11 cellular contexts compared by ENCODE assay signal in the genomic region with DNA sequence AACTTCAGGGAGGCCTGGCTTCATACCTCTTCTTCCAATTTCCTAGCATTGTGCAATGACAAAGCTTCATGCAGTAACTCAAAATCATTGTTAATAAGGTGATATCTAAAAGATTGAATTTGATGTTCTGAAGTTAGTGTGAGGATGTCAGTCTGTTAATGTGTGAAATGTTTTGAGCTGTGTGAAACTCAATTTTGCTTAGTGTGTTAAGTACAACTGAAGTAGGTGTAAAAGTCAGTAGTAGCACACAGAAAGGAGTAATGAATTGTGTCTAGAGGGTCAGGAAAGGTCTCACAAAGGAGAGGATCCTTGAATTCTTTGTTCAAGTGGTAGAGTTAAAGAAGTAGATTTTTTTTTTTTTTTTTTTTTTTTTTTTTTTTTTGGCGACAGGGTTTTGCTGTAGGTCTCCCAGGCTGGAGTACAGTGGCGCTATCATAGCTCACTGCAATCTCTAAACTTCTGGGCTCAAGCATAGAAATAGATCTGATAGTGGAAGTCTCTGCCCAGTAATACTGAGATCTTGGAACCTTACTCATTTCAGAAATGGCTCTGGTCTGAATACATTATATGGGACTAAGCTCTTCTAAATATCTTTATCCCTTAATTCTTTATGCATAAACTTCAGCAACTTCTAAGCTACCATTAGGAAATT.
A peak's percentile ranks its signal among the peaks of the same experiment; 100 is the strongest.
DNase-seq lines count a peak whose midpoint lies in the region; ATAC-seq and TF ChIP-seq lines count a peak whose summit lies in the region.
"Had no signal": no experiment of that assay in that cellular context is flagged by ENCODE, and none has a peak within 500 bp of the region (broad histone marks: within the 10 kb centered on the region; RNA-seq: fewer than 3 reads in every experiment).

No MANE protein-coding gene starts in this region.

- no peak for TF ChIP-seq CTCF in GM10266 (IDR thresholded peaks at IDR 0.05; ENCODE audit: control insufficient read depth, insufficient read depth, low read depth, missing control alignments)

- peak; percentile 83 to 86 for ATAC-seq in activated T-cell treated with anti-CD3 and anti-CD28 coated beads, Interleukin-2, amount 50 U/mL, for 72 hours (replicated peaks in 1 of 2)
- ATAC-seq in HG02623 (IDR thresholded peaks at IDR 0.05; ENCODE audit: unreplicated experiment) (peak; percentile 79), HG03520 (IDR thresholded peaks at IDR 0.05; ENCODE audit: unreplicated experiment) (peak; percentile 85)

- no peaks in the 10 kb centered on the region for H3K27me3 Mint-ChIP-seq in activated T-cell treated with anti-CD3 and anti-CD28 coated beads, Interleukin-2, amount 50 U/mL, for 72 hours (ENCODE audit: low read depth)
- H3K27me3 Mint-ChIP-seq in stimulated activated naive CD8-positive, alpha-beta T cell treated with anti-CD3 and anti-CD28 coated beads, Interleukin-15, Interleukin-2, amounts not matched to agents 100 ng/mL and 50 ng/mL, for 24 hours = no peaks in the 10 kb centered on the region
- H3K27me3 Mint-ChIP-seq: activated CD4-positive, alpha-beta T cell treated with anti-CD3 and anti-CD28 coated beads, Interleukin-2, amount 10 ng/mL, durations not matched to agents 7 days and 5 days had no signal

- H3K27ac Mint-ChIP-seq in activated T-cell treated with anti-CD3 and anti-CD28 coated beads, Interleukin-2, amount 50 U/mL, for 72 hours = no peak overlapping the region
- peak overlapping the region; percentile 59 for H3K27ac Mint-ChIP-seq in stimulated activated naive CD8-positive, alpha-beta T cell treated with anti-CD3 and anti-CD28 coated beads, Interleukin-15, Interleukin-2, amounts not matched to agents 100 ng/mL and 50 ng/mL, for 24 hours
- H3K27ac Mint-ChIP-seq: activated CD4-positive, alpha-beta T cell treated with anti-CD3 and anti-CD28 coated beads, Interleukin-2, amount 10 ng/mL, durations not matched to agents 7 days and 5 days had no signal

- H3K9me3 Mint-ChIP-seq in activated T-cell treated with anti-CD3 and anti-CD28 coated beads, Interleukin-2, amount 50 U/mL, for 72 hours = no peaks in the 10 kb centered on the region
- H3K9me3 Mint-ChIP-seq in stimulated activated naive CD8-positive, alpha-beta T cell treated with anti-CD3 and anti-CD28 coated beads, Interleukin-15, Interleukin-2, amounts not matched to agents 100 ng/mL and 50 ng/mL, for 24 hours = no peaks in the 10 kb centered on the region

- no peak for DNase-seq in activated T-cell treated with anti-CD3 and anti-CD28 coated beads, Interleukin-2, amount 50 U/mL, for 72 hours
- DNase-seq in activated T-cell treated with anti-CD3 and anti-CD28 coated beads, Interleukin-2, amount 50 U/mL, for 48 hours = no peak
- DNase-seq in head of caudate nucleus = no peak
- DNase-seq in GM10266 (ENCODE audit: extremely low spot score) = no peak
- no peak for DNase-seq in DMS153 (lab: John Stamatoyannopoulos, UW)
- DNase-seq: activated CD4-positive, alpha-beta T cell treated with anti-CD3 and anti-CD28 coated beads, Interleukin-2, amount 10 ng/mL, durations not matched to agents 7 days and 5 days; Peyer's patch; transverse colon had no signal

- peaks cover 4 to 14% of the 10 kb centered on the region in 2 donors for H3K36me3 Mint-ChIP-seq in activated T-cell treated with anti-CD3 and anti-CD28 coated beads, Interleukin-2, amount 50 U/mL, for 72 hours (ENCODE audit: insufficient read depth in 2 of 2)
- H3K36me3 Mint-ChIP-seq in stimulated activated naive CD8-positive, alpha-beta T cell treated with anti-CD3 and anti-CD28 coated beads, Interleukin-15, Interleukin-2, amounts not matched to agents 100 ng/mL and 50 ng/mL, for 24 hours (ENCODE audit: low read depth) = peaks cover 43% of the 10 kb centered on the region

- intact Hi-C loops in head of caudate nucleus (cut with DNase I) = no loop called here

- peak overlapping the region in 1 of 2 donors; percentile 12 for H3K4me3 Mint-ChIP-seq in activated T-cell treated with anti-CD3 and anti-CD28 coated beads, Interleukin-2, amount 50 U/mL, for 72 hours
- no peak overlapping the region for H3K4me3 Mint-ChIP-seq in stimulated activated naive CD8-positive, alpha-beta T cell treated with anti-CD3 and anti-CD28 coated beads, Interleukin-15, Interleukin-2, amounts not matched to agents 100 ng/mL and 50 ng/mL, for 24 hours
- H3K4me3 Mint-ChIP-seq: activated CD4-positive, alpha-beta T cell treated with anti-CD3 and anti-CD28 coated beads, Interleukin-2, amount 10 ng/mL, durations not matched to agents 7 days and 5 days had no signal

- peaks cover 75% of the 10 kb centered on the region for H3K4me1 Mint-ChIP-seq in activated T-cell treated with anti-CD3 and anti-CD28 coated beads, Interleukin-2, amount 50 U/mL, for 72 hours (ENCODE audit: low read depth)
- H3K4me1 Mint-ChIP-seq in stimulated activated naive CD8-positive, alpha-beta T cell treated with anti-CD3 and anti-CD28 coated beads, Interleukin-15, Interleukin-2, amounts not matched to agents 100 ng/mL and 50 ng/mL, for 24 hours (ENCODE audit: low read depth) = peaks cover 71% of the 10 kb centered on the region
